In the genomic region with DNA sequence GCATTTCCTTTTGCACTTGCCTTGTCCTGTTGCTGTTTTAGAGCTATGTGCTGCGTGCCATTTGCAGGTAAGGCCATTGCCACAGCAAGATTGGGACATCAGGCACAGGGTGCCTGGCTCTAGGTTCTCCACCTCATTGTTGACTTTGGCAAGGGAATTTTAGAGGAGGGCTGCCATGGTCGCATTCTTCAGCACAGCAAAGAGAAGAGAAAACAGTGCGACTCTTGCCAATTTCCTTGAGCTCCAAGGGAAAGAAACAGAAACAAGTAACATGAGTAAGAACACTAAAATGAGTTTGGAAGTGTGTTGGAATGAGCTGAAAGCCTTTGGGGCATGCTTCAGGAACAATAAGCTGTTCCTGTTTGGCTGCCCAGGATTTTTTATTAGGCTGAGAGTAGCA, we compare ENCODE assay signal across 15 cellular contexts.
DNase-seq lines count a peak whose midpoint lies in the region; ATAC-seq and TF ChIP-seq lines count a peak whose summit lies in the region.
"Had no signal": no experiment of that assay in that cellular context is flagged by ENCODE, and none has a peak within 500 bp of the region (broad histone marks: within the 10 kb centered on the region; RNA-seq: fewer than 3 reads in every experiment).

No MANE protein-coding gene starts in this region.

- H3K9me3 Mint-ChIP-seq in MCF 10A (ENCODE audit: unreplicated experiment): no peaks in the 10 kb centered on the region
- H3K9me3 Mint-ChIP-seq: activated CD8-positive, alpha-beta T cell treated with anti-CD3 and anti-CD28 coated beads for 36 hours; activated naive CD8-positive, alpha-beta T cell treated with anti-CD3 and anti-CD28 coated beads, Interleukin-2, amount 10 ng/mL, durations not matched to agents 7 days and 5 days had no signal

- peaks cover 24 to 27% of the 10 kb centered on the region in 2 donors for H3K4me1 ChIP-seq in thyroid gland

- intact Hi-C loops in MCF 10A (cut with micrococcal nuclease): loop anchor here (5.0 to 10.0 kb wide), 2 partner anchors 216 to 254 kb away; no protein-coding TSS in a partner anchor
- intact Hi-C loops in thyroid gland (cut with DNase I): loop anchor here (10.0 kb wide), 1 partner anchor 396 kb away; a partner anchor contains a TSS

- no peak for TF ChIP-seq POLR2A in thyroid gland (IDR thresholded peaks at IDR 0.05)

- H3K27me3 ChIP-seq in thyroid gland: no peaks in the 10 kb centered on the region

- peak overlapping the region; percentile 44 for H3K27ac Mint-ChIP-seq in MCF 10A (ENCODE audit: low read depth, unreplicated experiment)
- H3K27ac Mint-ChIP-seq: activated CD8-positive, alpha-beta T cell treated with anti-CD3 and anti-CD28 coated beads for 36 hours; activated naive CD8-positive, alpha-beta T cell treated with anti-CD3 and anti-CD28 coated beads, Interleukin-2, amount 10 ng/mL, durations not matched to agents 7 days and 5 days had no signal

- POLR2A ChIA-PET in MCF 10A (lab: Yijun Ruan, JAX): interaction anchor here (0.6 to 1.6 kb wide), 6 partner anchors 15 to 395 kb away, joined by 3 to 7 read pairs (median 4); no protein-coding TSS in a partner anchor

- 32 to 41% methylated on average over 3 of the region's 3 CpGs for WGBS in thyroid gland, 2 donors

- DNase-seq in GM04503 (ENCODE audit: low read depth): peak; percentile 44
- peak; percentile 86 for DNase-seq in MCF 10A (ENCODE audit: unreplicated experiment)
- DNase-seq in kidney glomerular epithelial cell (lab: John Stamatoyannopoulos, UW): peak; percentile 5
- DNase-seq in thyroid gland: peak; percentile 57 to 71
- DNase-seq in retina: no peak
- DNase-seq in 8988T: no peak
- DNase-seq: activated CD8-positive, alpha-beta T cell treated with anti-CD3 and anti-CD28 coated beads for 36 hours; activated naive CD8-positive, alpha-beta T cell treated with anti-CD3 and anti-CD28 coated beads, Interleukin-2, amount 10 ng/mL, durations not matched to agents 7 days and 5 days; DMS79 treated with DMSO at 0.1 percent for 48 hours; GOT3; NCI-H2029 treated with DMSO at 0.1 percent for 48 hours; NCI-H526 treated with DMSO at 0.1 percent for 48 hours; substantia nigra had no signal

- no peak overlapping the region for H3K4me3 Mint-ChIP-seq in MCF 10A (ENCODE audit: unreplicated experiment)
- H3K4me3 Mint-ChIP-seq: activated CD8-positive, alpha-beta T cell treated with anti-CD3 and anti-CD28 coated beads for 36 hours; activated naive CD8-positive, alpha-beta T cell treated with anti-CD3 and anti-CD28 coated beads, Interleukin-2, amount 10 ng/mL, durations not matched to agents 7 days and 5 days had no signal

- H3K36me3 ChIP-seq in thyroid gland: no peaks in the 10 kb centered on the region

- no peaks in the 10 kb centered on the region for H3K36me3 Mint-ChIP-seq in MCF 10A (ENCODE audit: insufficient read depth, unreplicated experiment)
- H3K36me3 Mint-ChIP-seq: activated naive CD8-positive, alpha-beta T cell treated with anti-CD3 and anti-CD28 coated beads, Interleukin-2, amount 10 ng/mL, durations not matched to agents 7 days and 5 days had no signal

- H3K4me3 ChIP-seq in thyroid gland (replicated peaks in 1 of 3): no peak overlapping the region

- TF ChIP-seq CTCF in MCF 10A (IDR thresholded peaks at IDR 0.05; ENCODE audit: unreplicated experiment): no peak
- TF ChIP-seq CTCF in thyroid gland (IDR thresholded peaks at IDR 0.05): no peak

- H3K27ac ChIP-seq in thyroid gland: peak overlapping the region; percentile 34 to 51 (median 46)

- no peaks in the 10 kb centered on the region for H3K27me3 Mint-ChIP-seq in MCF 10A (ENCODE audit: insufficient read depth, unreplicated experiment)

- CTCF ChIA-PET in MCF 10A (lab: Yijun Ruan, JAX): interaction anchor here (0.7 to 5.7 kb wide), 16 partner anchors 10 to 615 kb away, joined by 3 to 83 read pairs (median 4); no protein-coding TSS in a partner anchor

- no peaks in the 10 kb centered on the region for H3K9me3 ChIP-seq in thyroid gland

- ATAC-seq in GM18861 (IDR thresholded peaks at IDR 0.05; ENCODE audit: unreplicated experiment) (no peak), GM19395 (IDR thresholded peaks at IDR 0.05; ENCODE audit: unreplicated experiment) (no peak)
- ATAC-seq: activated CD8-positive, alpha-beta T cell treated with anti-CD3 and anti-CD28 coated beads for 36 hours had no signal

- H3K4me1 Mint-ChIP-seq in MCF 10A (ENCODE audit: insufficient read depth, unreplicated experiment): peaks cover 9% of the 10 kb centered on the region

- no TSS peak for BruUV-seq in MCF 10A (replicated peaks; lab: Mats Ljungman, UMichigan)

Comparison
In these comparisons a context has a peak if more than half of its experiments do, and no peak if none do; other contexts are left out.
1. DNase-seq: peak in GM04503 (single experiment), MCF 10A (single experiment), kidney glomerular epithelial cell (single experiment) and thyroid gland (2 of 2); none in retina (single experiment) and 8988T (single experiment).